19 cellular contexts compared by ENCODE assay signal in genomic region chr9:124450931-124451661, GRCh38. TPM values are rescaled to one million over a fixed set of nuclear protein-coding genes. Genes with fewer than 3 reads are reported as not detected.
DNase-seq lines count a peak whose midpoint lies in the region; TF ChIP-seq lines count a peak whose summit lies in the region.
"Had no signal": no experiment of that assay in that cellular context is flagged by ENCODE, and none has a peak within 500 bp of the region (broad histone marks: within the 10 kb centered on the region; RNA-seq: fewer than 3 reads in every experiment).

No MANE protein-coding gene starts in this region.

- H3K36me3 ChIP-seq in HUES64 (ENCODE audit: insufficient read depth, low read length) (no peaks in the 10 kb centered on the region), fibroblast of lung (ENCODE audit: control insufficient read depth, insufficient read depth, low read length) (no peaks in the 10 kb centered on the region)
- H3K36me3 ChIP-seq: BLaER1, brain microvascular endothelial cell had no signal

- H3K4me2 ChIP-seq in fibroblast of lung (ENCODE audit: extremely low read depth, insufficient read depth, low read length), result peak overlapping the region; percentile 71
- H3K4me2 ChIP-seq: BLaER1 had no signal

- H3K27ac ChIP-seq in HUES64 (ENCODE audit: low read depth, low read length) (no peak overlapping the region), fibroblast of lung (ENCODE audit: insufficient read depth, low read length) (no peak overlapping the region), coronary artery (no peak overlapping the region)
- H3K27ac ChIP-seq: BLaER1, brain microvascular endothelial cell had no signal

- TF ChIP-seq CTCF in GM10266 (IDR thresholded peaks at IDR 0.05; ENCODE audit: control insufficient read depth, insufficient read depth, low read depth, missing control alignments), result no peak
- TF ChIP-seq CTCF in fibroblast of lung (conservative IDR thresholded peaks at IDR 0.05 in 1 of 2, IDR thresholded peaks at IDR 0.05 in 1 of 2; ENCODE audit: low read depth in 1 of 2, low read length in 2 of 2), result no peak
- no peak for TF ChIP-seq CTCF in osteocyte (IDR thresholded peaks at IDR 0.05)
- TF ChIP-seq CTCF in endothelial cell (IDR thresholded peaks at IDR 0.05; ENCODE audit: unreplicated experiment), result no peak
- no peak for TF ChIP-seq CTCF in coronary artery (IDR thresholded peaks at IDR 0.05)

- H3K79me2 ChIP-seq in fibroblast of lung (ENCODE audit: control insufficient read depth, insufficient read depth, low read length), result no peaks in the 10 kb centered on the region

- H3K27me3 Mint-ChIP-seq in osteocyte (ENCODE audit: unreplicated experiment) (peaks cover 26% of the 10 kb centered on the region), endothelial cell (ENCODE audit: unreplicated experiment) (peaks cover 7% of the 10 kb centered on the region)

- H3K9me3 Mint-ChIP-seq in osteocyte (ENCODE audit: unreplicated experiment) (no peaks in the 10 kb centered on the region), endothelial cell (ENCODE audit: unreplicated experiment) (no peaks in the 10 kb centered on the region)

- 58% methylated on average over 19 of the region's 19 CpGs for WGBS in HUES64

- H3K27ac Mint-ChIP-seq in osteocyte (ENCODE audit: unreplicated experiment), result no peak overlapping the region
- no peak overlapping the region for H3K27ac Mint-ChIP-seq in endothelial cell (ENCODE audit: unreplicated experiment)

- H3K4me1 ChIP-seq in HUES64 (ENCODE audit: insufficient read depth, low read length) (peaks cover 4% of the 10 kb centered on the region; the same call in 1 of the 2 replicates), fibroblast of lung (ENCODE audit: control insufficient read depth, extremely low read depth, insufficient read depth, low read length) (no peaks in the 10 kb centered on the region)
- H3K4me1 ChIP-seq: BLaER1 had no signal

- no peaks in the 10 kb centered on the region for H3K36me3 Mint-ChIP-seq in osteocyte (ENCODE audit: unreplicated experiment)
- no peaks in the 10 kb centered on the region for H3K36me3 Mint-ChIP-seq in endothelial cell (ENCODE audit: low read depth, unreplicated experiment)
- H3K36me3 Mint-ChIP-seq: naive B cell had no signal

- peaks cover 7% of the 10 kb centered on the region for H3K4me1 Mint-ChIP-seq in osteocyte (ENCODE audit: unreplicated experiment)
- H3K4me1 Mint-ChIP-seq in endothelial cell (ENCODE audit: unreplicated experiment), result peaks cover 5% of the 10 kb centered on the region

- H3K9me3 ChIP-seq in HUES64 (ENCODE audit: insufficient read depth, low read depth, low read length) (no peaks in the 10 kb centered on the region), fibroblast of lung (ENCODE audit: control insufficient read depth, insufficient read depth, low read depth, low read length) (no peaks in the 10 kb centered on the region)
- H3K9me3 ChIP-seq: BLaER1 had no signal

- peak overlapping the region; percentile 49 for H3K4me3 ChIP-seq in HUES64 (ENCODE audit: low read length)
- no peak overlapping the region for H3K4me3 ChIP-seq in fibroblast of lung (replicated peaks in 1 of 4; ENCODE audit: control extremely low read depth in 1 of 4, insufficient read depth in 1 of 4, low read depth in 3 of 4, low read length in 4 of 4)
- H3K4me3 ChIP-seq in coronary artery, result no peak overlapping the region
- H3K4me3 ChIP-seq: BLaER1 had no signal

- H3K9ac ChIP-seq in HUES64 (ENCODE audit: low read depth, low read length) (no peak overlapping the region), fibroblast of lung (ENCODE audit: insufficient read depth, low read length) (no peak overlapping the region)
- H3K9ac ChIP-seq: BLaER1 had no signal

- no peak overlapping the region for H2AFZ ChIP-seq in fibroblast of lung (ENCODE audit: low read length)

- no peaks in the 10 kb centered on the region for H4K20me1 ChIP-seq in fibroblast of lung (ENCODE audit: control insufficient read depth, extremely low read depth, insufficient read depth, low read length)
- H4K20me1 ChIP-seq: BLaER1 had no signal

- H3K27me3 ChIP-seq in HUES64 (ENCODE audit: insufficient read depth, low read length) (peaks cover 37% of the 10 kb centered on the region), fibroblast of lung (ENCODE audit: control insufficient read depth, insufficient read depth, low read length) (peaks cover 30% of the 10 kb centered on the region)
- H3K27me3 ChIP-seq: BLaER1 had no signal

- DNase-seq in GM10266 (ENCODE audit: extremely low spot score) (peak; percentile 42), fibroblast of lung (ENCODE audit: low read depth in 2 of 2) (no peak), osteocyte (ENCODE audit: extremely low spot score, unreplicated experiment) (no peak), NCI-H2227 (lab: John Stamatoyannopoulos, UW; ENCODE audit: unreplicated experiment) (no peak), endothelial cell (ENCODE audit: low spot score) (no peak), coronary artery (ENCODE audit: low spot score) (no peak), DMS 273 (lab: John Stamatoyannopoulos, UW; ENCODE audit: unreplicated experiment) (no peak)
- DNase-seq: activated CD4-positive, alpha-beta T cell treated with anti-CD3 and anti-CD28 coated beads for 1 hour; activated CD8-positive, alpha-beta memory T cell treated with anti-CD3 and anti-CD28 coated beads, Interleukin-2, amount 50 U/mL, for 4 hours; activated naive CD4-positive, alpha-beta T cell treated with Interleukin-2 at 50 U/mL for 16 hours; MV-4-11; naive B cell; NK-92 treated with Interleukin-12 subunit alpha and Interleukin-12 subunit beta, amount 100 ng/mL, for 24 hours; T-helper 2 cell had no signal

- H3K4me3 Mint-ChIP-seq in osteocyte (ENCODE audit: unreplicated experiment) (peak overlapping the region; percentile 66), endothelial cell (ENCODE audit: unreplicated experiment) (no peak overlapping the region)

RNA-seq across cellular contexts. Expression of gene ADGRD2, which starts 0.8 kb away (rescaled TPM):
- not detected for polyA plus RNA-seq in HUES64 (2013, experiment 1 of 2)
- not detected for polyA plus RNA-seq in HUES64 (2013, experiment 2 of 2)
- total RNA-seq in fibroblast of lung (not detected in 2 replicates), osteocyte (not detected in 2 replicates), endothelial cell (ENCODE audit: unreplicated experiment) (not detected)
- polyA plus RNA-seq in fibroblast of lung, result not detected in 2 replicates
- not detected in 2 replicates for polyA plus RNA-seq in fibroblast of lung (2012)
- not detected in 2 replicates for polyA minus RNA-seq in fibroblast of lung (ENCODE audit: low replicate concordance)
- total RNA-seq: H4, subcutaneous adipose tissue had no signal

RNA-seq across cellular contexts. Expression of gene PSMB7, which starts 35.9 kb away (rescaled TPM):
- polyA plus RNA-seq in HUES64 (2013, experiment 1 of 2), result 225 TPM
- polyA plus RNA-seq in HUES64 (2013, experiment 2 of 2), result 205 TPM
- total RNA-seq in fibroblast of lung (200 and 206 TPM in 2 replicates), osteocyte (140 and 151 TPM in 2 replicates), endothelial cell (ENCODE audit: unreplicated experiment) (180 TPM)
- 290 and 398 TPM in 2 replicates for polyA plus RNA-seq in fibroblast of lung
- 286 and 381 TPM in 2 replicates for polyA plus RNA-seq in fibroblast of lung (2012)
- 136 and 163 TPM in 2 replicates for polyA minus RNA-seq in fibroblast of lung (ENCODE audit: low replicate concordance)

RNA-seq across cellular contexts. Expression of gene NR5A1, which starts 56.1 kb away (rescaled TPM):
- not detected for polyA plus RNA-seq in HUES64 (2013, experiment 1 of 2)
- polyA plus RNA-seq in HUES64 (2013, experiment 2 of 2), result not detected
- total RNA-seq in fibroblast of lung, result not detected in 2 replicates
- polyA plus RNA-seq in fibroblast of lung, result not detected in 2 replicates
- not detected in 2 replicates for polyA plus RNA-seq in fibroblast of lung (2012)
- polyA minus RNA-seq in fibroblast of lung (ENCODE audit: low replicate concordance), result not detected in 2 replicates
- not detected in 2 replicates for total RNA-seq in osteocyte
- 1.2 TPM for total RNA-seq in endothelial cell (ENCODE audit: unreplicated experiment)
- total RNA-seq: H4, subcutaneous adipose tissue had no signal
